ENCODE assay signal across 11 cellular contexts in genomic region chr15:94168250-94168649, GRCh38.
A peak's percentile ranks its signal among the peaks of the same experiment; 100 is the strongest.
DNase-seq lines count a peak whose midpoint lies in the region; ATAC-seq and TF ChIP-seq lines count a peak whose summit lies in the region.
"Had no signal": no experiment of that assay in that cellular context is flagged by ENCODE, and none has a peak within 500 bp of the region (broad histone marks: within the 10 kb centered on the region; RNA-seq: fewer than 3 reads in every experiment).

No MANE protein-coding gene starts in this region.

- H3K4me1 Mint-ChIP-seq in chondrocyte (ENCODE audit: low read depth), result no peaks in the 10 kb centered on the region

- DNase-seq in left ventricle myocardium inferior, result no peak
- DNase-seq in heart left ventricle, result no peak
- DNase-seq in LNCaP clone FGC (ENCODE audit: low read depth), result no peak
- no peak for DNase-seq in chondrocyte (ENCODE audit: low spot score)
- DNase-seq in testis, result peak; percentile 25
- DNase-seq in SW 1271 (lab: John Stamatoyannopoulos, UW), result no peak
- DNase-seq: activated naive CD4-positive, alpha-beta T cell; C1 segment of cervical spinal cord; nucleus accumbens had no signal

- H3K9me3 ChIP-seq in left ventricle myocardium inferior (replicated peaks), result peaks cover 11% of the 10 kb centered on the region
- H3K9me3 ChIP-seq in heart left ventricle, result peaks cover 0 to 17% (median 0%) of the 10 kb centered on the region in 12 donors
- H3K9me3 ChIP-seq in testis, result no peaks in the 10 kb centered on the region

- WGBS in heart left ventricle, 4 donors, result 80 to 86% (median 85%) methylated on average over 8 of the region's 8 CpGs
- WGBS in testis, 2 donors, result 81 to 82% methylated on average over 8 of the region's 8 CpGs

- ATAC-seq in heart left ventricle (no peak), HG03175 (IDR thresholded peaks at IDR 0.05; ENCODE audit: unreplicated experiment) (no peak), HG03457 (IDR thresholded peaks at IDR 0.05; ENCODE audit: unreplicated experiment) (no peak)

- H3K9me3 Mint-ChIP-seq in chondrocyte (ENCODE audit: low read depth), result peaks cover 9% of the 10 kb centered on the region

- H3K36me3 Mint-ChIP-seq in chondrocyte (ENCODE audit: low read depth), result no peaks in the 10 kb centered on the region

- H3K27ac ChIP-seq in left ventricle myocardium inferior (replicated peaks) (no peak overlapping the region), heart left ventricle (no peak overlapping the region), testis (no peak overlapping the region)

- intact Hi-C loops in left ventricle myocardium inferior (cut with micrococcal nuclease) (no loop called here), heart left ventricle (cut with DNase I) (loop anchor here in 1 of 10 donors (5.0 kb wide), 1 partner anchor 154 kb away; no protein-coding TSS in a partner anchor), testis (cut with DNase I; ENCODE audit: low total_unique reads) (no loop called here)

- H3K27me3 ChIP-seq in left ventricle myocardium inferior (ENCODE audit: low read depth) (peaks cover 7% of the 10 kb centered on the region), heart left ventricle (peaks cover 0 to 8% (median 0%) of the 10 kb centered on the region in 9 donors), testis (no peaks in the 10 kb centered on the region)

- H3K4me3 ChIP-seq in left ventricle myocardium inferior (no peak overlapping the region), heart left ventricle (no peak overlapping the region), LNCaP clone FGC (ENCODE audit: low read depth, low read length) (no peak overlapping the region), testis (no peak overlapping the region)

- H3K4me3 Mint-ChIP-seq in chondrocyte (ENCODE audit: unreplicated experiment), result no peak overlapping the region

- TF ChIP-seq CTCF in left ventricle myocardium inferior (IDR thresholded peaks at IDR 0.05; ENCODE audit: borderline replicate concordance) (peak; percentile 13), heart left ventricle (IDR thresholded peaks at IDR 0.05) (peak in 2 of 12 donors; percentile 8 to 31), LNCaP clone FGC (IDR thresholded peaks at IDR 0.05; ENCODE audit: control insufficient read depth, extremely low read depth, insufficient read depth) (peak; percentile 21; the same call in 1 of the 2 replicates), chondrocyte (IDR thresholded peaks at IDR 0.05) (peak; percentile 42), testis (IDR thresholded peaks at IDR 0.05) (peak in 1 of 3 experiments; percentile 18)

- H3K36me3 ChIP-seq in left ventricle myocardium inferior (no peaks in the 10 kb centered on the region), heart left ventricle (no peaks in the 10 kb centered on the region), testis (ENCODE audit: low read depth, missing control alignments) (no peaks in the 10 kb centered on the region)

- H3K4me1 ChIP-seq in left ventricle myocardium inferior (no peaks in the 10 kb centered on the region), heart left ventricle (peaks cover 0 to 6% (median 0%) of the 10 kb centered on the region in 12 donors), testis (no peaks in the 10 kb centered on the region)

- H3K27ac Mint-ChIP-seq in chondrocyte (ENCODE audit: unreplicated experiment), result no peak overlapping the region

- TF ChIP-seq POLR2A in heart left ventricle (IDR thresholded peaks at IDR 0.05) (no peak), testis (IDR thresholded peaks at IDR 0.05) (no peak)

- H3K27me3 Mint-ChIP-seq in chondrocyte (ENCODE audit: low read depth), result peaks cover 5% of the 10 kb centered on the region
